ENCODE assay signal across 27 cellular contexts in genomic region chr6:43845646-43846045, GRCh38.
"Had no signal": no experiment of that assay in that cellular context is flagged by ENCODE, and none has a peak within 500 bp of the region (broad histone marks: within the 10 kb centered on the region; RNA-seq: fewer than 3 reads in every experiment).

No MANE protein-coding gene starts in this region.

- H3K4me2 ChIP-seq: PC-9 had no signal

- H3K27ac Mint-ChIP-seq: activated CD4-positive, alpha-beta T cell treated with anti-CD3 and anti-CD28 coated beads, Interleukin-2, amount 10 ng/mL, durations not matched to agents 24 days and 14 days; activated naive CD8-positive, alpha-beta T cell treated with anti-CD3 and anti-CD28 coated beads for 36 hours had no signal

- FAIRE-seq: RCC 7860 had no signal

- H3K4me3 ChIP-seq: MG63, PC-9 had no signal

- H3K27me3 Mint-ChIP-seq: activated naive CD8-positive, alpha-beta T cell treated with anti-CD3 and anti-CD28 coated beads for 36 hours had no signal

- DNase-seq: activated CD4-positive, alpha-beta T cell treated with anti-CD3 and anti-CD28 coated beads, Interleukin-2, amount 10 ng/mL, durations not matched to agents 24 days and 14 days; activated CD4-positive, alpha-beta T cell treated with anti-CD3 and anti-CD28 coated beads, Interleukin-2, amount 50 U/mL, for 4 hours; activated CD8-positive, alpha-beta memory T cell treated with anti-CD3 and anti-CD28 coated beads, Interleukin-2, amount 50 U/mL, for 4 hours; activated effector memory CD4-positive, alpha-beta T cell treated with Interleukin-2 at 50 U/mL for 16 hours; activated naive CD4-positive, alpha-beta T cell treated with anti-CD3 and anti-CD28 coated beads, Interleukin-2, amount 50 U/mL, for 16 hours; activated naive CD8-positive, alpha-beta T cell treated with anti-CD3 and anti-CD28 coated beads for 36 hours; activated T-cell treated with anti-CD3 and anti-CD28 coated beads, Interleukin-2, amount 50 U/mL, for 48 hours; amniotic stem cell; aorta; Karpas-422; KBM-7; MG63; NCI-H1048; NCI-H1105 treated with DMSO at 0.1 percent for 48 hours; NCI-H1436; NCI-H1694; NCI-H1930; NCI-H2081 treated with DMSO at 0.1 percent for 48 hours; NCI-H345; NCI-H524 treated with DMSO at 0.1 percent for 48 hours; NK-92 treated with Interleukin-12 subunit alpha and Interleukin-12 subunit beta, amount 100 ng/mL, for 24 hours; PC-9; Right ventricle myocardium superior; SW 1271; T1000 had no signal

- H3K27me3 ChIP-seq: MG63 had no signal

- H3K36me3 ChIP-seq: MG63 had no signal

- H3K9me3 ChIP-seq: MG63 had no signal

- H2AFZ ChIP-seq: PC-9 had no signal

- H3K27ac ChIP-seq: PC-9, RWPE1 had no signal

- H3K4me1 Mint-ChIP-seq: activated CD4-positive, alpha-beta T cell treated with anti-CD3 and anti-CD28 coated beads, Interleukin-2, amount 10 ng/mL, durations not matched to agents 24 days and 14 days; activated naive CD8-positive, alpha-beta T cell treated with anti-CD3 and anti-CD28 coated beads for 36 hours had no signal

- H3K36me3 Mint-ChIP-seq: activated naive CD8-positive, alpha-beta T cell treated with anti-CD3 and anti-CD28 coated beads for 36 hours had no signal

- H3K4me3 Mint-ChIP-seq: activated CD4-positive, alpha-beta T cell treated with anti-CD3 and anti-CD28 coated beads, Interleukin-2, amount 10 ng/mL, durations not matched to agents 24 days and 14 days; activated naive CD8-positive, alpha-beta T cell treated with anti-CD3 and anti-CD28 coated beads for 36 hours had no signal

- H3K9me3 Mint-ChIP-seq: activated CD4-positive, alpha-beta T cell treated with anti-CD3 and anti-CD28 coated beads, Interleukin-2, amount 10 ng/mL, durations not matched to agents 24 days and 14 days; activated naive CD8-positive, alpha-beta T cell treated with anti-CD3 and anti-CD28 coated beads for 36 hours had no signal
